ENCODE assay signal across 23 cellular contexts in genomic region chr11:103222801-103223200, GRCh38.
"Had no signal": no experiment of that assay in that cellular context is flagged by ENCODE, and none has a peak within 500 bp of the region (broad histone marks: within the 10 kb centered on the region; RNA-seq: fewer than 3 reads in every experiment).

No MANE protein-coding gene starts in this region.

- ATAC-seq: activated CD4-positive, CD25-positive, alpha-beta regulatory T cell treated with anti-CD3 and anti-CD28 coated beads, Interleukin-2, amount 50 U/mL, for 24 hours; activated naive CD8-positive, alpha-beta T cell treated with anti-CD3 and anti-CD28 coated beads, Interleukin-2, amount 50 U/mL, for 24 hours; activated T-cell treated with anti-CD3 and anti-CD28 coated beads, Interleukin-2, amount 50 U/mL, for 72 hours; foreskin keratinocyte; left lobe of liver; stimulated activated naive CD8-positive, alpha-beta T cell treated with anti-CD3 and anti-CD28 coated beads, Interleukin-15, amount 100 ng/mL, for 72 hours had no signal

- H3K4me3 ChIP-seq: breast epithelium, coronary artery, esophagus squamous epithelium, lung, tibial artery had no signal

- H3K9me3 Mint-ChIP-seq: activated CD4-positive, alpha-beta memory T cell treated with anti-CD3 and anti-CD28 coated beads, Interleukin-2, amount 10 ng/mL, durations not matched to agents 7 days and 5 days; activated CD4-positive, alpha-beta T cell treated with anti-CD3 and anti-CD28 coated beads, Interleukin-2, amount 10 ng/mL, durations not matched to agents 24 days and 14 days; activated naive CD8-positive, alpha-beta T cell treated with anti-CD3 and anti-CD28 coated beads, Interleukin-2, amount 50 U/mL, for 24 hours; activated T-cell treated with anti-CD3 and anti-CD28 coated beads, Interleukin-2, amount 50 U/mL, for 72 hours; central memory CD8-positive, alpha-beta T cell had no signal

- H3K27ac Mint-ChIP-seq: activated CD4-positive, alpha-beta memory T cell treated with anti-CD3 and anti-CD28 coated beads, Interleukin-2, amount 10 ng/mL, durations not matched to agents 7 days and 5 days; activated CD4-positive, alpha-beta T cell treated with anti-CD3 and anti-CD28 coated beads, Interleukin-2, amount 10 ng/mL, durations not matched to agents 24 days and 14 days; activated naive CD8-positive, alpha-beta T cell treated with anti-CD3 and anti-CD28 coated beads, Interleukin-2, amount 50 U/mL, for 24 hours; mesothelial cell of epicardium; stimulated activated naive CD8-positive, alpha-beta T cell treated with anti-CD3 and anti-CD28 coated beads, Interleukin-15, amount 100 ng/mL, for 72 hours had no signal

- DNase-seq: activated CD4-positive, alpha-beta memory T cell treated with anti-CD3 and anti-CD28 coated beads, Interleukin-2, amount 10 ng/mL, durations not matched to agents 7 days and 5 days; activated CD4-positive, alpha-beta T cell treated with anti-CD3 and anti-CD28 coated beads, Interleukin-2, amount 10 ng/mL, durations not matched to agents 24 days and 14 days; activated effector memory CD4-positive, alpha-beta T cell treated with Interleukin-2 at 50 U/mL for 16 hours; activated naive CD4-positive, alpha-beta T cell treated with anti-CD3 and anti-CD28 coated beads, Interleukin-2, amount 50 U/mL, for 16 hours; activated naive CD8-positive, alpha-beta T cell treated with anti-CD3 and anti-CD28 coated beads, Interleukin-2, amount 50 U/mL, for 24 hours; activated T-cell treated with anti-CD3 and anti-CD28 coated beads, Interleukin-2, amount 50 U/mL, for 72 hours; esophagus squamous epithelium; foreskin keratinocyte; nucleus accumbens; posterior cingulate gyrus; retina; SK-N-SH; stimulated activated CD4-positive, alpha-beta T cell treated with anti-CD3 and anti-CD28 coated beads, Interleukin-12 subunit alpha, Interleukin-12 subunit beta, amount 100 ng/mL, for 4 hours; stimulated activated naive CD8-positive, alpha-beta T cell treated with anti-CD3 and anti-CD28 coated beads, Interleukin-15, amount 100 ng/mL, for 72 hours; T-helper 2 cell; tibial artery had no signal

- H3K27me3 Mint-ChIP-seq: activated CD4-positive, alpha-beta memory T cell treated with anti-CD3 and anti-CD28 coated beads, Interleukin-2, amount 10 ng/mL, durations not matched to agents 7 days and 5 days; activated naive CD8-positive, alpha-beta T cell treated with anti-CD3 and anti-CD28 coated beads, Interleukin-2, amount 50 U/mL, for 24 hours; central memory CD8-positive, alpha-beta T cell; stimulated activated naive CD8-positive, alpha-beta T cell treated with anti-CD3 and anti-CD28 coated beads, Interleukin-15, amount 100 ng/mL, for 72 hours had no signal

- H3K4me3 Mint-ChIP-seq: activated CD4-positive, alpha-beta memory T cell treated with anti-CD3 and anti-CD28 coated beads, Interleukin-2, amount 10 ng/mL, durations not matched to agents 7 days and 5 days; activated CD4-positive, alpha-beta T cell treated with anti-CD3 and anti-CD28 coated beads, Interleukin-2, amount 10 ng/mL, durations not matched to agents 24 days and 14 days; activated naive CD8-positive, alpha-beta T cell treated with anti-CD3 and anti-CD28 coated beads, Interleukin-2, amount 50 U/mL, for 24 hours; activated T-cell treated with anti-CD3 and anti-CD28 coated beads, Interleukin-2, amount 50 U/mL, for 72 hours; central memory CD8-positive, alpha-beta T cell; mesothelial cell of epicardium; stimulated activated naive CD8-positive, alpha-beta T cell treated with anti-CD3 and anti-CD28 coated beads, Interleukin-15, amount 100 ng/mL, for 72 hours had no signal

- H3K4me1 Mint-ChIP-seq: activated CD4-positive, alpha-beta memory T cell treated with anti-CD3 and anti-CD28 coated beads, Interleukin-2, amount 10 ng/mL, durations not matched to agents 7 days and 5 days; activated CD4-positive, alpha-beta T cell treated with anti-CD3 and anti-CD28 coated beads, Interleukin-2, amount 10 ng/mL, durations not matched to agents 24 days and 14 days; activated naive CD8-positive, alpha-beta T cell treated with anti-CD3 and anti-CD28 coated beads, Interleukin-2, amount 50 U/mL, for 24 hours; central memory CD8-positive, alpha-beta T cell; stimulated activated naive CD8-positive, alpha-beta T cell treated with anti-CD3 and anti-CD28 coated beads, Interleukin-15, amount 100 ng/mL, for 72 hours had no signal
